8 cellular contexts compared by ENCODE assay signal in genomic region chr15:56733131-56734012, GRCh38. TPM values are rescaled to one million over a fixed set of nuclear protein-coding genes. Genes with fewer than 3 reads are reported as not detected.
DNase-seq lines count a peak whose midpoint lies in the region; TF ChIP-seq lines count a peak whose summit lies in the region.

TSS of gene ZNF280D (minus strand) at chr15:56733509. CDS start at chr15:56707109, 26,400 bp downstream.

- H3K36me3 ChIP-seq in GM23248 (ENCODE audit: low read depth) (no peaks in the 10 kb centered on the region), neural progenitor cell (no peaks in the 10 kb centered on the region)

- peaks cover 16% of the 10 kb centered on the region for H3K9me3 Mint-ChIP-seq in neural progenitor cell

- no peaks in the 10 kb centered on the region for H3K27me3 ChIP-seq in GM23248 (replicated peaks; ENCODE audit: insufficient read depth)
- no peaks in the 10 kb centered on the region for H3K27me3 ChIP-seq in neural progenitor cell

- H3K9me3 ChIP-seq in GM23248 (ENCODE audit: low read depth) = no peaks in the 10 kb centered on the region
- H3K9me3 ChIP-seq in neural progenitor cell (ENCODE audit: low read depth) = no peaks in the 10 kb centered on the region

- H3K4me3 ChIP-seq in GM23248 (peak within 1 kb of the TSS; percentile 84), neural progenitor cell (no peak within 1 kb of the TSS)

- H3K9ac ChIP-seq in GM23248 (peak within 1 kb of the TSS; percentile 96), neural progenitor cell (no peak within 1 kb of the TSS)

- no peaks in the 10 kb centered on the region for H3K9me2 ChIP-seq in GM23248 (ENCODE audit: insufficient read depth)

- DNase-seq in DMS79 treated with DMSO at 0.1 percent for 48 hours (lab: John Stamatoyannopoulos, UW) (peak; percentile 33), GM23248 (peak; percentile 95), LHCN-M2 (ENCODE audit: low read depth) (peak; percentile 89), SIG-M5 (lab: John Stamatoyannopoulos, UW) (peak; percentile 12), fibroblast of the conjunctiva (ENCODE audit: low read depth) (peak; percentile 77), neural progenitor cell (ENCODE audit: low spot score) (no peak), stromal cell of bone marrow (ENCODE audit: low read depth) (peak; percentile 85)
- DNase-seq in activated effector memory CD4-positive, alpha-beta T cell treated with anti-CD3 and anti-CD28 coated beads, Interleukin-2, amount 50 U/mL, for 16 hours = peak; percentile 92

- peaks cover 8% of the 10 kb centered on the region for H3K4me1 Mint-ChIP-seq in neural progenitor cell

- TF ChIP-seq CTCF in neural progenitor cell (IDR thresholded peaks at IDR 0.05) = no peak

- H3K36me3 Mint-ChIP-seq in neural progenitor cell = peaks cover under 1% of the 10 kb centered on the region

- H3K4me1 ChIP-seq in GM23248 (ENCODE audit: insufficient read depth) (peaks cover 29% of the 10 kb centered on the region), neural progenitor cell (no peaks in the 10 kb centered on the region)

- H3K4me2 ChIP-seq in GM23248 (ENCODE audit: unreplicated experiment) (peak within 1 kb of the TSS; percentile 92), neural progenitor cell (no peak within 1 kb of the TSS)

- H4K20me1 ChIP-seq in GM23248 (ENCODE audit: insufficient read depth) = 0 out of 2 replicates have a peak, but pooled peaks cover 8% of the 10 kb centered on the region
- no peaks in the 10 kb centered on the region for H4K20me1 ChIP-seq in neural progenitor cell (ENCODE audit: low read depth)

- H3F3A ChIP-seq in GM23248 (ENCODE audit: insufficient read depth) (peaks cover 18% of the 10 kb centered on the region), neural progenitor cell (ENCODE audit: low read depth) (no peaks in the 10 kb centered on the region)

- H3K27me3 Mint-ChIP-seq in neural progenitor cell (ENCODE audit: insufficient read depth, low read depth) = no peaks in the 10 kb centered on the region

- H3K27ac Mint-ChIP-seq in neural progenitor cell = peak within 1 kb of the TSS; percentile 94

- peaks cover 45% of the 10 kb centered on the region for H3K79me2 ChIP-seq in GM23248 (ENCODE audit: insufficient read depth)
- no peaks in the 10 kb centered on the region for H3K79me2 ChIP-seq in neural progenitor cell (ENCODE audit: low read depth)

- in situ Hi-C loops in GM23248 (cut with MboI) = no loop called here

- WGBS in GM23248 (ENCODE audit: low coverage in 1 of 2, low lambda C conversion rate in 2 of 2, missing lambda C conversion rate in 2 of 2), 2 experiments = 5 to 7% methylated on average over 58 to 89 of the region's 101 CpGs

- H2AFZ ChIP-seq in GM23248 (peak within 1 kb of the TSS; percentile 96), neural progenitor cell (replicated peaks) (no peak within 1 kb of the TSS)

- peak within 1 kb of the TSS; percentile 84 for H3K4me3 Mint-ChIP-seq in neural progenitor cell

- H3K27ac ChIP-seq in GM23248 (peak within 1 kb of the TSS; percentile 94), neural progenitor cell (no peak within 1 kb of the TSS)

RNA-seq across cellular contexts. Expression of gene ZNF280D, which starts in this region (rescaled TPM):
- total RNA-seq in GM23248 (2014; rRNA removed; shearing (Covaris generic)) = 23.3 and 24.6 TPM in 2 replicates
- 8.0 and 9.4 TPM in 2 replicates for polyA plus RNA-seq in GM23248 (2016; fragmentation: Nextera tagmentation; extraction: Ambion mirVana)
- total RNA-seq in LHCN-M2 (2014; rRNA removed) (26.2 and 53.5 TPM in 2 replicates), neural progenitor cell (ENCODE audit: low replicate concordance) (3.1 and 9.9 TPM in 2 replicates)
- polyA plus RNA-seq in LHCN-M2 (2012) = 4.7 TPM
